Comparison of ENCODE assay signal across 8 cellular contexts in the genomic region with DNA sequence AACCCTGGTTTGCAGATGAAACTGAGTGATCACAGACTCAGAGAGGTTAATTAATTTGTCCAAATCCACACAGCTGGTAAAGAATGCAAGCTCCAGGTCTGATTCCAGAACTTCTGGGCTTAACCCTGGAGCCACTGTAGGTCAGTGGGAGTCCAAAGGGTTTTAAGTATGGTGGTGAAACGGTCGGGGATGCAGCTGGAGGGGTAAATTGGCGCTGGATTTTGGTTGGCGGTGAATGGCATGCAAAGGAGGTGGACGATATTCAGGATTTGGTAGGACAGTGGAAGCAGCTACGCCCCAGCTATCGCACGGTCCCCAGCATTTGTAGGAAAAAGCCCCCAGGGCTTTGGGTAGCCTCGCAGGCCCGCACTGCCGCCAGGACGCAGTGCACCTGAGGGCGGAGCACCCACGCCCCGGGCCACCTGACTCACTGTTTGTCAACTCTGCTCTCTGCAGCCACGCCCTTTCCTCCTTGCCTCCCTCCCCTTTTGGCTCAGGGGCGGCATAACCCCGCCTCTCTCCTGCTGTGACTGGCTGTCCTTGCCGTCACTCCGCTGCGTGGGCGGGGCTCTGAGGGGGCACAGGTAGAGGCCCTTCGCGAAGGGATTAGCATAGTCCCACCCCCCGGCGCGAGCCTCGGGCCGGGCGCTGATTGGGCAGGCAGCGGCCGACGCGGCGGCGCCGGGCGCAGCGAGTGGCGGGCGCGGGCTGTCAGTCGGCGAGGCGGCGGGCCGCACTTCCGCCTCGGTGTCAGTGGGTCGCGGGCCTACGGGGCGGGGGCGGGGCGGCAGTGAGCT. TPM values are rescaled to one million over a fixed set of nuclear protein-coding genes. Genes with fewer than 3 reads are reported as not detected.
DNase-seq lines count a peak whose midpoint lies in the region; ATAC-seq and TF ChIP-seq lines count a peak whose summit lies in the region.

A gene (plus strand): TSS at position 750 of the 797 bp plus-strand sequence. CDS start 17,664 bp downstream, outside the sequence.

- H3K27me3 Mint-ChIP-seq in CD8-positive, alpha-beta T cell (ENCODE audit: low read depth) = peaks cover 9% of the 10 kb centered on the region

- H3K27me3 ChIP-seq in CD8-positive, alpha-beta T cell (ENCODE audit: insufficient read depth, low read length) = no peaks in the 10 kb centered on the region

- no peak for TF ChIP-seq CTCF in CD8-positive, alpha-beta T cell (IDR thresholded peaks at IDR 0.05)

- no peaks in the 10 kb centered on the region for H3K9me3 Mint-ChIP-seq in CD8-positive, alpha-beta T cell

- H3K27ac ChIP-seq in CD8-positive, alpha-beta T cell (ENCODE audit: low read depth, low read length) = peak within 1 kb of the TSS; percentile 65

- H3K9me3 ChIP-seq in CD8-positive, alpha-beta T cell (ENCODE audit: low read length) = no peaks in the 10 kb centered on the region

- intact Hi-C loops in CD8-positive, alpha-beta T cell (cut with DNase I, micrococcal nuclease) = loop anchor here (1.0 to 5.0 kb wide), 6 partner anchors 18 to 1284 kb away; a partner anchor contains a TSS

- H3K36me3 ChIP-seq in CD8-positive, alpha-beta T cell (ENCODE audit: insufficient read depth, low read length) = peaks cover 3% of the 10 kb centered on the region

- H3K4me3 ChIP-seq in CD8-positive, alpha-beta T cell (ENCODE audit: low read depth, low read length) = peak within 1 kb of the TSS; percentile 58

- peaks cover 24% of the 10 kb centered on the region for H3K4me1 ChIP-seq in CD8-positive, alpha-beta T cell (ENCODE audit: insufficient read depth, low read length)

- peak; percentile 98 for ATAC-seq in CD8-positive, alpha-beta T cell
- peak; percentile 98 for ATAC-seq in GM19468 (IDR thresholded peaks at IDR 0.05; ENCODE audit: extremely low read depth, unreplicated experiment)

- peak within 1 kb of the TSS; percentile 84 for H3K4me3 Mint-ChIP-seq in CD8-positive, alpha-beta T cell

- peak; percentile 100 for DNase-seq in CD8-positive, alpha-beta T cell
- DNase-seq in HS-5 (ENCODE audit: low read depth) (peak; percentile 95), medulla oblongata (ENCODE audit: extremely low spot score) (peak; percentile 99)
- peak; percentile 98 for DNase-seq in NK-92 treated with Interleukin-12 subunit alpha and Interleukin-12 subunit beta, amount 100 ng/mL, for 24 hours (lab: John Stamatoyannopoulos, UW)
- DNase-seq in activated CD8-positive, alpha-beta memory T cell treated with anti-CD3 and anti-CD28 coated beads for 24 hours = peak; percentile 100
- peak; percentile 100 for DNase-seq in effector CD8-positive, alpha-beta T cell (lab: John Stamatoyannopoulos, UW)
- peak; percentile 100 for DNase-seq in stimulated activated CD8-positive, alpha-beta memory T cell treated with anti-CD3 and anti-CD28 coated beads, Interleukin-12 subunit alpha, Interleukin-12 subunit beta, amount 100 ng/mL, for 1 hour (ENCODE audit: low read depth)

- peaks cover 17% of the 10 kb centered on the region for H3K36me3 Mint-ChIP-seq in CD8-positive, alpha-beta T cell

- POLR2A ChIA-PET in CD8-positive, alpha-beta T cell (lab: Charles Lee) = interaction anchor here (1.0 kb wide), 1 partner anchor 9 kb away, joined by 4 read pairs; no protein-coding TSS in a partner anchor

- H3K27ac Mint-ChIP-seq in CD8-positive, alpha-beta T cell = peak within 1 kb of the TSS; percentile 95

- H3K4me1 Mint-ChIP-seq in CD8-positive, alpha-beta T cell (ENCODE audit: low read depth) = peaks cover 41% of the 10 kb centered on the region

- CTCF ChIA-PET in CD8-positive, alpha-beta T cell (lab: Charles Lee) = no interaction called here

RNA-seq across cellular contexts. Expression of the gene that starts here (rescaled TPM):
- 10 to 100 TPM; 63.6 to 64.2 TPM for total RNA-seq in CD8-positive, alpha-beta T cell

Comparison
In these comparisons a context has a peak if more than half of its experiments do, and no peak if none do; other contexts are left out.
1. Peak in every context shown above with its lines: DNase-seq, ATAC-seq, H3K4me3 ChIP-seq and H3K27ac ChIP-seq.